ENCODE assay signal across 9 cellular contexts in genomic region chr14:91946313-91947195, GRCh38. TPM values are rescaled to one million over a fixed set of nuclear protein-coding genes. Genes with fewer than 3 reads are reported as not detected.
DNase-seq lines count a peak whose midpoint lies in the region; ATAC-seq and TF ChIP-seq lines count a peak whose summit lies in the region.
"Had no signal": no experiment of that assay in that cellular context is flagged by ENCODE, and none has a peak within 500 bp of the region (broad histone marks: within the 10 kb centered on the region; RNA-seq: fewer than 3 reads in every experiment).

No MANE protein-coding gene starts in this region.

- H3K27me3 ChIP-seq in Caco-2 (replicated peaks; ENCODE audit: control insufficient read depth, insufficient read depth, low read length) (no peaks in the 10 kb centered on the region), SK-N-SH (ENCODE audit: insufficient read depth) (no peaks in the 10 kb centered on the region), neutrophil (peaks cover 18% of the 10 kb centered on the region)

- H3F3A ChIP-seq in SK-N-SH (replicated peaks; ENCODE audit: insufficient read depth): peaks cover 16% of the 10 kb centered on the region

- no peaks in the 10 kb centered on the region for H3K9me3 Mint-ChIP-seq in Caco-2 (ENCODE audit: unreplicated experiment)

- H3K36me3 Mint-ChIP-seq in Caco-2 (ENCODE audit: insufficient read depth, unreplicated experiment): no peaks in the 10 kb centered on the region

- H3K4me3 Mint-ChIP-seq in Caco-2 (ENCODE audit: unreplicated experiment): peak overlapping the region; percentile 84

- H3K4me1 ChIP-seq in Caco-2 (peaks cover 7% of the 10 kb centered on the region; the same call in 1 of the 2 replicates), SK-N-SH (ENCODE audit: control insufficient read depth in 1 of 2, insufficient read depth in 2 of 2, low read depth in 1 of 2, low read length in 1 of 2) (peaks cover 3 to 11% of the 10 kb centered on the region in 2 experiments; a peak in 2 of 4 replicates), neutrophil (ENCODE audit: control insufficient read depth in 1 of 2, insufficient read depth in 1 of 2, low read depth in 1 of 2, low read length in 1 of 2) (peaks cover 30 to 33% of the 10 kb centered on the region in 2 experiments)

- H3K27ac Mint-ChIP-seq in Caco-2 (ENCODE audit: unreplicated experiment): peak overlapping the region; percentile 32

- no peaks in the 10 kb centered on the region for H3K36me3 ChIP-seq in Caco-2 (ENCODE audit: control insufficient read depth, insufficient read depth, low read length)
- peaks cover 4 to 8% of the 10 kb centered on the region in 2 experiments for H3K36me3 ChIP-seq in SK-N-SH (replicated peaks in 1 of 2; ENCODE audit: control insufficient read depth in 1 of 2, insufficient read depth in 2 of 2, low read length in 1 of 2)
- H3K36me3 ChIP-seq in neutrophil: no peaks in the 10 kb centered on the region

- H3K9me3 ChIP-seq in Caco-2: no peaks in the 10 kb centered on the region; the same call in 1 of the 2 replicates
- no peaks in the 10 kb centered on the region for H3K9me3 ChIP-seq in SK-N-SH
- no peaks in the 10 kb centered on the region for H3K9me3 ChIP-seq in neutrophil

- no peak for ATAC-seq in HG02840 (IDR thresholded peaks at IDR 0.05; ENCODE audit: low FRiP score, unreplicated experiment)
- no peak for ATAC-seq in GM19452 (IDR thresholded peaks at IDR 0.05; ENCODE audit: unreplicated experiment)
- no peak for ATAC-seq in GM18517 (IDR thresholded peaks at IDR 0.05; ENCODE audit: unreplicated experiment)

- peak overlapping the region; percentile 49 for H3K4me3 ChIP-seq in Caco-2 (ENCODE audit: low read depth, low read length)
- H3K4me3 ChIP-seq in SK-N-SH (ENCODE audit: low read depth in 2 of 2, low read length in 1 of 2): peak overlapping the region; percentile 66
- H3K4me3 ChIP-seq in fibroblast of pulmonary artery (replicated peaks; ENCODE audit: low read depth, low read length): peak overlapping the region; percentile 62
- H3K4me3 ChIP-seq in neutrophil (ENCODE audit: low read depth in 1 of 2, low read length in 1 of 2): peak overlapping the region; percentile 53 to 60

- TSS peak; percentile 50 for BruUV-seq in Caco-2 (replicated peaks; lab: Mats Ljungman, UMichigan)

- no peaks in the 10 kb centered on the region for H3K27me3 Mint-ChIP-seq in Caco-2 (ENCODE audit: insufficient read depth, unreplicated experiment)

- TF ChIP-seq CTCF in Caco-2 (IDR thresholded peaks at IDR 0.05; ENCODE audit: insufficient read depth in 1 of 2, low read depth in 1 of 2, low read length in 1 of 2, severe bottlenecking in 1 of 2, unreplicated experiment in 1 of 2) (no peak), SK-N-SH (IDR thresholded peaks at IDR 0.05) (no peak), fibroblast of pulmonary artery (IDR thresholded peaks at IDR 0.05; ENCODE audit: low read length, missing control alignments) (no peak), neutrophil (IDR thresholded peaks at IDR 0.05) (no peak)

- intact Hi-C loops in Caco-2 (cut with micrococcal nuclease; ENCODE audit: unreplicated experiment): no loop called here

- CTCF ChIA-PET in Caco-2 (lab: Charles Lee): interaction anchor here (0.6 kb wide), 2 partner anchors 35 to 364 kb away, joined by 3 to 4 read pairs; no protein-coding TSS in a partner anchor
- CTCF ChIA-PET in SK-N-SH (lab: Yijun Ruan, JAX): interaction anchor here (1.0 to 1.5 kb wide), 3 partner anchors 11 to 50 kb away, joined by 3 to 4 read pairs (median 4); no protein-coding TSS in a partner anchor

- TF ChIP-seq EP300 in SK-N-SH (IDR thresholded peaks at IDR 0.05; ENCODE audit: borderline replicate concordance in 1 of 2, low read depth in 1 of 2, low read length in 1 of 2): no peak

- no peaks in the 10 kb centered on the region for H3K4me1 Mint-ChIP-seq in Caco-2 (ENCODE audit: low read depth, unreplicated experiment)

- H3K9me2 ChIP-seq in SK-N-SH: no peaks in the 10 kb centered on the region

- H3K27ac ChIP-seq in SK-N-SH (ENCODE audit: low read depth in 2 of 2, low read length in 1 of 2): peak overlapping the region; percentile 68 to 75; a peak in 3 of 4 replicates
- H3K27ac ChIP-seq in neutrophil: no peak overlapping the region
- H3K27ac ChIP-seq: VCaP had no signal

- DNase-seq in Caco-2 (no peak), SK-N-SH (no peak), fibroblast of pulmonary artery (ENCODE audit: low read depth) (peak; percentile 47)
- DNase-seq in stimulated activated CD4-positive, alpha-beta T cell treated with anti-CD3 and anti-CD28 coated beads, Interleukin-15, amount 100 ng/mL, for 24 hours: no peak

- 32% methylated on average over 20 of the region's 20 CpGs for WGBS in SK-N-SH (ENCODE audit: low lambda C conversion rate)

- peak overlapping the region; percentile 93 for H2AFZ ChIP-seq in SK-N-SH (ENCODE audit: low read depth)

- H3K9ac ChIP-seq in SK-N-SH: peak overlapping the region; percentile 84

- no peak for TF ChIP-seq RAD21 in SK-N-SH (IDR thresholded peaks at IDR 0.05; ENCODE audit: low read length)

- no peaks in the 10 kb centered on the region for H4K20me1 ChIP-seq in SK-N-SH (ENCODE audit: insufficient read depth)

- H3K4me2 ChIP-seq in SK-N-SH: peak overlapping the region; percentile 93

- H3K79me2 ChIP-seq in SK-N-SH (ENCODE audit: insufficient read depth): peaks cover 38% of the 10 kb centered on the region

- POLR2A ChIA-PET in Caco-2 (lab: Charles Lee) (no interaction called here), SK-N-SH (lab: Yijun Ruan, JAX) (no interaction called here)

TF ChIP-seq in SK-N-SH, 30 proteins besides CTCF, POLR2A, EP300 and RAD21:
- TF ChIP-seq GABPA (IDR thresholded peaks at IDR 0.05; ENCODE audit: low read depth) (no peak), RXRA (IDR thresholded peaks at IDR 0.05; ENCODE audit: borderline replicate concordance, low read depth) (no peak), EZH2phosphoT487 (IDR thresholded peaks at IDR 0.05; ENCODE audit: borderline replicate concordance, low read depth) (no peak), TCF12 (IDR thresholded peaks at IDR 0.05) (no peak), POLR2AphosphoS5 (IDR thresholded peaks at IDR 0.05; ENCODE audit: low read depth, low read length) (no peak), RFX5 (IDR thresholded peaks at IDR 0.05; ENCODE audit: low read length) (no peak), ELF1 (IDR thresholded peaks at IDR 0.05) (no peak), FOSL2 (IDR thresholded peaks at IDR 0.05; ENCODE audit: borderline replicate concordance, low read depth) (no peak), IRF3 (IDR thresholded peaks at IDR 0.05; ENCODE audit: low read depth, low read length) (no peak), YY1 (IDR thresholded peaks at IDR 0.05; ENCODE audit: low read depth) (no peak), MXI1 (IDR thresholded peaks at IDR 0.05; ENCODE audit: low read depth, low read length) (no peak), USF1 (IDR thresholded peaks at IDR 0.05; ENCODE audit: borderline replicate concordance, low read depth) (no peak)

RNA-seq across cellular contexts. Expression of gene FBLN5, which starts 0.9 kb away (rescaled TPM):
- 9.2 and 13.9 TPM in 2 replicates for total RNA-seq in Caco-2 (2022)
- polyA plus RNA-seq in SK-N-SH (2012; rRNA removed): 36.7 and 39.8 TPM in 2 replicates
- polyA plus RNA-seq in SK-N-SH (2012; cell fraction: cytosol; rRNA removed): 39.8 and 41.0 TPM in 2 replicates
- polyA plus RNA-seq in SK-N-SH (2012; cell fraction: nucleus; rRNA removed): 35.2 and 35.3 TPM in 2 replicates
